ENCODE assay signal across 9 cellular contexts in genomic region chr4:139184129-139184528, GRCh38. TPM values are rescaled to one million over a fixed set of nuclear protein-coding genes. Genes with fewer than 3 reads are reported as not detected.
DNase-seq lines count a peak whose midpoint lies in the region; ATAC-seq and TF ChIP-seq lines count a peak whose summit lies in the region.
"Had no signal": no experiment of that assay in that cellular context is flagged by ENCODE, and none has a peak within 500 bp of the region (broad histone marks: within the 10 kb centered on the region; RNA-seq: fewer than 3 reads in every experiment).

No MANE protein-coding gene starts in this region.

- no peaks in the 10 kb centered on the region for H3K36me3 ChIP-seq in BJ (ENCODE audit: control insufficient read depth, insufficient read depth, low read length)

- in situ Hi-C loops in KBM-7 (cut with MboI; ENCODE audit: low pct_unique_long_range_greater_than_20kb, low sequenced_read_pairs) = no loop called here

- ATAC-seq in GM21367 (IDR thresholded peaks at IDR 0.05; ENCODE audit: unreplicated experiment) = peak; percentile 49
- ATAC-seq in HG03039 (IDR thresholded peaks at IDR 0.05; ENCODE audit: unreplicated experiment) = no peak

- TF ChIP-seq CTCF in BJ (IDR thresholded peaks at IDR 0.05; ENCODE audit: insufficient read depth, low read depth, low read length) (peak; percentile 37), fibroblast of villous mesenchyme (IDR thresholded peaks at IDR 0.05; ENCODE audit: insufficient read depth, low read depth, low read length) (peak; percentile 25)

- CTCF ChIA-PET in BJ (lab: Yijun Ruan, JAX) = interaction anchor here (1.0 kb wide), 1 partner anchor 112 kb away, joined by 3 read pairs; no protein-coding TSS in a partner anchor

- DNase-seq in BJ (ENCODE audit: low read depth) (no peak), RPMI8226 (peak; percentile 36), fibroblast of villous mesenchyme (ENCODE audit: low read depth) (peak; percentile 66), ecto neural progenitor cell (ENCODE audit: low spot score) (no peak), KBM-7 (no peak)
- DNase-seq in stimulated activated CD4-positive, alpha-beta T cell treated with anti-CD3 and anti-CD28 coated beads, Interleukin-1b, Interleukin-23, amount 100 ng/mL, for 48 hours = no peak
- DNase-seq: SW 1271 had no signal

- POLR2A ChIA-PET in BJ (lab: Charles Lee) = no interaction called here

- H3K27me3 ChIP-seq in BJ (ENCODE audit: control insufficient read depth, insufficient read depth, low read length) = no peaks in the 10 kb centered on the region

- H3K4me3 ChIP-seq in BJ (ENCODE audit: low read depth, low read length) = no peak overlapping the region
- no peak overlapping the region for H3K4me3 ChIP-seq in fibroblast of villous mesenchyme (ENCODE audit: low read depth, low read length)

RNA-seq across cellular contexts. Expression of gene ELF2, which starts 7.1 kb away (rescaled TPM):
- polyA plus RNA-seq in BJ (2011; rRNA removed) = 23.9 and 28.6 TPM in 2 replicates
- polyA minus RNA-seq in BJ (2011; rRNA and poly(A)+ RNA removed) = 26.3 and 32.6 TPM in 2 replicates
- 40.3 and 45.8 TPM in 2 replicates for total RNA-seq in fibroblast of villous mesenchyme

Comparison
In these comparisons a context has a peak if more than half of its experiments do, and no peak if none do; other contexts are left out.
1. DNase-seq: peak in RPMI8226 (single experiment) and fibroblast of villous mesenchyme (single experiment); none in BJ (single experiment), ecto neural progenitor cell (single experiment), stimulated activated CD4-positive, alpha-beta T cell treated with anti-CD3 and anti-CD28 coated beads, Interleukin-1b, Interleukin-23, amount 100 ng/mL, for 48 hours (single experiment) and KBM-7 (single experiment).